ENCODE assay signal across 23 cellular contexts in the genomic region with DNA sequence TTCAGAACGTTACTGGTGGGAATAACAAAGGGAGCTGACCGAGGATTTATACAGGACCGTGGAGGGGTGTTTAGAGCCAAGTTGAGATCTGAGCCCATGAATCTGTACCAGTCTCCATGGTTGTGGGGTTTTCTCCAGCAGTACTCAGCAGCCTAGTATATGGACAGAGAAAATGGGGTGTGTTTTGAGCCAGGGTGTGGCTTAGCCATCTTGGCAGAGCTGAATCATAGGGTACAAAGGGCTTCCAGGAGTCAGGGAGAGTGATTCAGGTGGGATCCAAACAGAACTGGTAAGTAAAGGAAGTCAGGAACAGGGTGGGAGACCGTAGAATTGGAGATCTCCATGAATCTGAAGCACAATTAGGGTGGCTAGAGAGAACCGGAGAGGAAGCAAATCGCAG.
"Had no signal": no experiment of that assay in that cellular context is flagged by ENCODE, and none has a peak within 500 bp of the region (broad histone marks: within the 10 kb centered on the region; RNA-seq: fewer than 3 reads in every experiment).

No MANE protein-coding gene starts in this region.

- H3K36me3 ChIP-seq: breast epithelium, SJSA1, WERI-Rb-1 had no signal

- H3K4me3 Mint-ChIP-seq: activated CD4-positive, alpha-beta memory T cell treated with anti-CD3 and anti-CD28 coated beads, Interleukin-2, amount 10 ng/mL, durations not matched to agents 7 days and 5 days; activated CD4-positive, alpha-beta T cell treated with anti-CD3 and anti-CD28 coated beads for 36 hours; activated naive CD4-positive, alpha-beta T cell treated with anti-CD3 and anti-CD28 coated beads, Interleukin-2, amount 10 ng/mL, durations not matched to agents 7 days and 5 days; activated naive CD8-positive, alpha-beta T cell treated with anti-CD3 and anti-CD28 coated beads for 36 hours; activated T-helper 17 cell treated with anti-CD3 and anti-CD28 coated beads, Interleukin-2, amount 50 U/mL, for 72 hours; T-helper 2 cell treated with Interferon-gamma antibody and Interleukin-4, amounts not matched to agents 5 μg/mL and 100 μg/mL, for 36 hours had no signal

- H3K4me1 ChIP-seq: breast epithelium, SJSA1 had no signal

- H3K9me3 ChIP-seq: breast epithelium, SJSA1 had no signal

- H3K27ac ChIP-seq: breast epithelium, SJSA1, WERI-Rb-1 had no signal

- H3K27ac Mint-ChIP-seq: activated CD4-positive, alpha-beta memory T cell treated with anti-CD3 and anti-CD28 coated beads, Interleukin-2, amount 10 ng/mL, durations not matched to agents 7 days and 5 days; activated CD4-positive, alpha-beta T cell treated with anti-CD3 and anti-CD28 coated beads for 36 hours; activated naive CD4-positive, alpha-beta T cell treated with anti-CD3 and anti-CD28 coated beads, Interleukin-2, amount 10 ng/mL, durations not matched to agents 7 days and 5 days; activated naive CD8-positive, alpha-beta T cell treated with anti-CD3 and anti-CD28 coated beads for 36 hours; activated T-helper 17 cell treated with anti-CD3 and anti-CD28 coated beads, Interleukin-2, amount 50 U/mL, for 72 hours; T-helper 2 cell treated with Interferon-gamma antibody and Interleukin-4, amounts not matched to agents 5 μg/mL and 100 μg/mL, for 36 hours had no signal

- ATAC-seq: activated CD4-positive, alpha-beta T cell treated with anti-CD3 and anti-CD28 coated beads for 36 hours; activated T-helper 17 cell treated with anti-CD3 and anti-CD28 coated beads, Interleukin-2, amount 50 U/mL, for 72 hours had no signal

- H3K27me3 ChIP-seq: SJSA1 had no signal

- H3K4me1 Mint-ChIP-seq: activated CD4-positive, alpha-beta T cell treated with anti-CD3 and anti-CD28 coated beads for 36 hours; activated T-helper 17 cell treated with anti-CD3 and anti-CD28 coated beads, Interleukin-2, amount 50 U/mL, for 72 hours had no signal

- H3K27me3 Mint-ChIP-seq: activated CD4-positive, alpha-beta memory T cell treated with anti-CD3 and anti-CD28 coated beads, Interleukin-2, amount 10 ng/mL, durations not matched to agents 7 days and 5 days; activated CD4-positive, alpha-beta T cell treated with anti-CD3 and anti-CD28 coated beads for 36 hours; activated naive CD4-positive, alpha-beta T cell treated with anti-CD3 and anti-CD28 coated beads, Interleukin-2, amount 10 ng/mL, durations not matched to agents 7 days and 5 days; activated naive CD8-positive, alpha-beta T cell treated with anti-CD3 and anti-CD28 coated beads for 36 hours; activated T-helper 17 cell treated with anti-CD3 and anti-CD28 coated beads, Interleukin-2, amount 50 U/mL, for 72 hours had no signal

- DNase-seq: activated CD4-positive, alpha-beta memory T cell treated with anti-CD3 and anti-CD28 coated beads, Interleukin-2, amount 10 ng/mL, durations not matched to agents 7 days and 5 days; activated CD4-positive, alpha-beta T cell treated with anti-CD3 and anti-CD28 coated beads for 36 hours; activated CD4-positive, alpha-beta T cell treated with anti-CD3 and anti-CD28 coated beads, Interleukin-2, amount 50 U/mL, for 1 hour; activated gamma-delta T cell; activated naive CD4-positive, alpha-beta T cell treated with anti-CD3 and anti-CD28 coated beads, Interleukin-2, amount 10 ng/mL, durations not matched to agents 7 days and 5 days; activated naive CD8-positive, alpha-beta T cell treated with anti-CD3 and anti-CD28 coated beads for 36 hours; activated T-cell treated with anti-CD3 and anti-CD28 coated beads for 4 hours; activated T-cell treated with anti-CD3 and anti-CD28 coated beads, Interleukin-2, amount 50 U/mL, for 48 hours; anterior cingulate cortex; NCI-H1105 treated with DMSO at 0.1 percent for 48 hours; NCI-H1436 treated with DMSO at 0.1 percent for 48 hours; NCI-H187; NCI-H2081; NCI-H510A treated with DMSO at 0.1 percent for 48 hours; NCI-H69; SHP77; T-helper 1 cell; WERI-Rb-1 had no signal

- FAIRE-seq: RCC 7860 had no signal

- H3K4me3 ChIP-seq: breast epithelium, SJSA1 had no signal
